ENCODE assay signal across 18 cellular contexts in the genomic region with DNA sequence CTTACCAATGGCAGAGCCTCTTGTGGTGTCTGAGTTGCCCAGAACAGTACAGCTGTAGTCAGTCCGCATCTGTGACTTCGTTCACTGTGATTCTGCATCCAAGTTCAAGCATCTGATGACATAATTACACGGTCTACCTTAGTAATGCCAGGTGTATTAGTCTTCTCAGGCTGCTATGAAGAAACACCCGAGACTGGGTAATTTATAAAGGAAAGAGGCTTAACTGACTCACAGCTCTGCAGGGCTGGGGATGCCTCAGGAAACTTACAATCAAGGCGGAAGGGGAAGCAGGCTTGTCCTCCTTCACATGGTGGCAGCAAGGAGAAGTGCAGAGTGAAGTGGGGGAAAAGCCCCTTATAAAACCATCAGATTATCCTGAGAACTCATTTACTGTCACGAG.
"Had no signal": no experiment of that assay in that cellular context is flagged by ENCODE, and none has a peak within 500 bp of the region (broad histone marks: within the 10 kb centered on the region; RNA-seq: fewer than 3 reads in every experiment).

No MANE protein-coding gene starts in this region.

- H3K9me3 ChIP-seq: gastroesophageal sphincter, mucosa of descending colon, neutrophil, tibial nerve, uterus had no signal

- H3K27me3 ChIP-seq: gastroesophageal sphincter, tibial nerve, uterus had no signal

- H3K36me3 ChIP-seq: gastroesophageal sphincter, neutrophil, tibial nerve, uterus, WERI-Rb-1 had no signal

- H3K4me3 ChIP-seq: gastroesophageal sphincter, mucosa of descending colon, tibial nerve, uterus had no signal

- DNase-seq: activated CD4-positive, alpha-beta T cell treated with anti-CD3 and anti-CD28 coated beads, Interleukin-2, amount 50 U/mL, for 48 hours; activated effector memory CD4-positive, alpha-beta T cell treated with Interleukin-2 at 50 U/mL for 16 hours; activated naive CD4-positive, alpha-beta T cell treated with anti-CD3 and anti-CD28 coated beads, Interleukin-2, amount 50 U/mL, for 16 hours; activated T-cell treated with anti-CD3 and anti-CD28 coated beads, Interleukin-2, amount 50 U/mL, for 24 hours; effector CD4-positive, alpha-beta T cell; mucosa of descending colon; naive thymus-derived CD4-positive, alpha-beta T cell; posterior cingulate gyrus; stimulated activated CD4-positive, alpha-beta T cell treated with anti-CD3 and anti-CD28 coated beads, Interleukin-4, amount 100 ng/mL, for 4 hours; stimulated activated CD8-positive, alpha-beta memory T cell treated with anti-CD3 and anti-CD28 coated beads, Interleukin-4, amount 100 ng/mL, for 48 hours; stimulated activated naive CD4-positive, alpha-beta T cell treated with Interleukin-2 at 50 U/mL for 16 hours; uterus; WERI-Rb-1 had no signal

- ATAC-seq: gastroesophageal sphincter; mucosa of descending colon; naive thymus-derived CD4-positive, alpha-beta T cell had no signal

- H3K4me1 ChIP-seq: tibial nerve, uterus had no signal

- H3K27ac ChIP-seq: gastroesophageal sphincter, neutrophil, tibial nerve, uterus, WERI-Rb-1 had no signal

- FAIRE-seq: colon, islet of Langerhans had no signal
